ENCODE assay signal across 16 cellular contexts in the genomic region with DNA sequence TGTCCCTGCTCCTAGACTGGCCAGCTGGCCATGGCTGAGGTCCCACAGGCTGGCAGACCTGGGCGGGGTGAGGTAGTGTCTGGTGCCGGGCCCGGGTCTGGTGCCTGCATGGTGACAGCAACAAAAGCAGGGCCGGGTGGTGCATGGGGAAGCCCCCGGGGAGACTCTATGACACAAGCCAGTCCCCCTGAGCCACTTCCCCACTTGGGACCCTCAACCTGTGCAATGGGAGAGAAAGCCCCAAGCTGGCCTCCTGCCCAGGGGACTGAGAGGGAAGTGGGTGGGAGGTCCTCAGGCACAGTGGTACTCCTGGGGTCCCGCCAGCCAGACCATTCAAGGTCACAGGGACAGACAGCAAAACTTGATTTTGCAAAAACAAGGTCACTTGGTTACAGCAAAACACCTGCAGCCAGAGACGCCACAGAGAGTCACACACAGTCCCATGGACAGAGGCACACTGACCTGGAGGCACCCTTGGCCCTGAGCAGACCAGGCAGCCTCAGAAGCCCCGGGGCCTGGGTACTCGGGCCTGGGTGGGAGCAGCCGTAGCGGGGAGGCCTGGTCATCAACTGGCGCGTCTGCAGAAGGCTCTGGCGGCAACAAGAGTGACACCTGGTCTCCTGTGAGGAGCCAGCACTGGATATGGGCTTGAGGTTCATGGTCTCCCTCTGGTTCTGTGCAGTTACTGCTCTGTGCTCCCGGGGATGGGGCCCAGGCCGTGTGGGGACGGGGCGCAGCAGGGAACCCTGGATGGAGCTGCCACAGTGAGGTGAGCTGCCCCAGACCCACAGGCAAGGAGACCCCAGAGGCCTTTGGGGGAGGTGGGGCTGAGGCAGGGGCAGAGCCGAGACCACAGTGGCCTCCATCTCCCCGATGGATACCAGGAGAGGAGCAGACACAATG.
DNase-seq lines count a peak whose midpoint lies in the region; ATAC-seq and TF ChIP-seq lines count a peak whose summit lies in the region.
"Had no signal": no experiment of that assay in that cellular context is flagged by ENCODE, and none has a peak within 500 bp of the region (broad histone marks: within the 10 kb centered on the region; RNA-seq: fewer than 3 reads in every experiment).

No MANE protein-coding gene starts in this region.

- no peaks in the 10 kb centered on the region for H4K20me1 ChIP-seq in smooth muscle cell (ENCODE audit: low read depth)

- 82% methylated on average over 20 of the region's 20 CpGs for WGBS in right cardiac atrium
- 78 to 90% (median 80%) methylated on average over 19 to 20 of the region's 20 CpGs for WGBS in ovary, 3 donors
- WGBS in smooth muscle cell (ENCODE audit: low lambda C conversion rate), result 91% methylated on average over 20 of the region's 20 CpGs

- H3K4me3 ChIP-seq in BE2C (ENCODE audit: low read depth, low read length) (no peak overlapping the region), right cardiac atrium (ENCODE audit: low read length) (no peak overlapping the region), ovary (no peak overlapping the region), smooth muscle cell (no peak overlapping the region)
- H3K4me3 ChIP-seq: GM23248 had no signal

- no peak overlapping the region for H3K9ac ChIP-seq in smooth muscle cell (ENCODE audit: low read depth)
- H3K9ac ChIP-seq: GM23248 had no signal

- no peak for TF ChIP-seq POLR2A in ovary (IDR thresholded peaks at IDR 0.05)

- H3K4me3 Mint-ChIP-seq in chondrocyte (ENCODE audit: unreplicated experiment) (no peak overlapping the region), progenitor cell of endocrine pancreas (ENCODE audit: low read depth) (no peak overlapping the region)
- H3K4me3 Mint-ChIP-seq: activated naive CD8-positive, alpha-beta T cell treated with anti-CD3 and anti-CD28 coated beads for 36 hours; brain; CD4-positive, alpha-beta memory T cell; neural crest cell had no signal

- intact Hi-C loops in right cardiac atrium (cut with DNase I), result loop anchor here in 1 of 4 donors (10.0 kb wide), 1 partner anchor 65 kb away; no protein-coding TSS in a partner anchor
- intact Hi-C loops in ovary (cut with DNase I), result no loop called here

- H3K36me3 Mint-ChIP-seq in chondrocyte (ENCODE audit: low read depth) (peaks cover under 1% of the 10 kb centered on the region), progenitor cell of endocrine pancreas (ENCODE audit: insufficient read depth) (no peaks in the 10 kb centered on the region)
- H3K36me3 Mint-ChIP-seq: activated naive CD8-positive, alpha-beta T cell treated with anti-CD3 and anti-CD28 coated beads for 36 hours; brain; CD4-positive, alpha-beta memory T cell had no signal

- ATAC-seq in right cardiac atrium (peak; percentile 16 to 30), GM19035 (IDR thresholded peaks at IDR 0.05; ENCODE audit: unreplicated experiment) (no peak)

- H3K27ac ChIP-seq in right cardiac atrium (ENCODE audit: low read length) (peak overlapping the region; percentile 10), ovary (no peak overlapping the region), smooth muscle cell (ENCODE audit: low read depth) (no peak overlapping the region)
- H3K27ac ChIP-seq: GM23248 had no signal

- H2AFZ ChIP-seq in smooth muscle cell (ENCODE audit: low read depth), result no peak overlapping the region
- H2AFZ ChIP-seq: GM23248 had no signal

- no peaks in the 10 kb centered on the region for H3K79me2 ChIP-seq in smooth muscle cell (ENCODE audit: low read depth)

- no peak overlapping the region for H3K4me2 ChIP-seq in smooth muscle cell

- H3K9me3 Mint-ChIP-seq in chondrocyte (ENCODE audit: low read depth), result peaks cover 6% of the 10 kb centered on the region
- H3K9me3 Mint-ChIP-seq in progenitor cell of endocrine pancreas (ENCODE audit: low read depth), result peaks cover 3% of the 10 kb centered on the region
- H3K9me3 Mint-ChIP-seq: neural crest cell had no signal

- no peak for TF ChIP-seq CTCF in BE2C (IDR thresholded peaks at IDR 0.05; ENCODE audit: low read depth, low read length)
- no peak for TF ChIP-seq CTCF in chondrocyte (IDR thresholded peaks at IDR 0.05)
- no peak for TF ChIP-seq CTCF in ovary (IDR thresholded peaks at IDR 0.05)
- TF ChIP-seq CTCF in smooth muscle cell (IDR thresholded peaks at IDR 0.05; ENCODE audit: borderline replicate concordance, insufficient read depth, poor library complexity, severe bottlenecking), result no peak
- no peak for TF ChIP-seq CTCF in progenitor cell of endocrine pancreas (IDR thresholded peaks at IDR 0.05; ENCODE audit: unreplicated experiment)

- H3K27me3 ChIP-seq in BE2C (no peaks in the 10 kb centered on the region), right cardiac atrium (ENCODE audit: control insufficient read depth, insufficient read depth) (no peaks in the 10 kb centered on the region), ovary (no peaks in the 10 kb centered on the region), smooth muscle cell (ENCODE audit: low read depth) (no peaks in the 10 kb centered on the region)

- H3K36me3 ChIP-seq in BE2C (no peaks in the 10 kb centered on the region), ovary (no peaks in the 10 kb centered on the region), smooth muscle cell (ENCODE audit: low read depth) (no peaks in the 10 kb centered on the region)

- TF ChIP-seq EP300 in ovary (IDR thresholded peaks at IDR 0.05), result no peak

- H3K27ac Mint-ChIP-seq in chondrocyte (ENCODE audit: unreplicated experiment) (no peak overlapping the region), progenitor cell of endocrine pancreas (no peak overlapping the region)
- H3K27ac Mint-ChIP-seq: activated naive CD8-positive, alpha-beta T cell treated with anti-CD3 and anti-CD28 coated beads for 36 hours; brain; CD4-positive, alpha-beta memory T cell had no signal

- no peaks in the 10 kb centered on the region for H3K4me1 ChIP-seq in BE2C
- H3K4me1 ChIP-seq in right cardiac atrium (ENCODE audit: control insufficient read depth, insufficient read depth, low read length), result peaks cover 4% of the 10 kb centered on the region
- H3K4me1 ChIP-seq in ovary (ENCODE audit: insufficient read depth), result peaks cover 1% of the 10 kb centered on the region
- no peaks in the 10 kb centered on the region for H3K4me1 ChIP-seq in smooth muscle cell (ENCODE audit: low read depth)

- DNase-seq in BE2C (peak; percentile 11), chondrocyte (ENCODE audit: low spot score) (peak; percentile 92), right cardiac atrium (peak in 2 of 3 donors; percentile 61 to 66), ovary (peak in 3 of 5 donors; percentile 9 to 41 (median 25)), smooth muscle cell (lab: John Stamatoyannopoulos, UW; ENCODE audit: unreplicated experiment) (no peak), cortex of kidney (lab: John Stamatoyannopoulos, UW) (no peak), progenitor cell of endocrine pancreas (ENCODE audit: low spot score, unreplicated experiment) (no peak)
- DNase-seq: activated naive CD8-positive, alpha-beta T cell treated with anti-CD3 and anti-CD28 coated beads for 36 hours; CD4-positive, alpha-beta memory T cell; DMS153; NCI-H1436 treated with DMSO at 0.1 percent for 48 hours; NCI-H524 treated with DMSO at 0.1 percent for 48 hours had no signal

- H3K27me3 Mint-ChIP-seq in chondrocyte (ENCODE audit: low read depth), result no peaks in the 10 kb centered on the region
- no peaks in the 10 kb centered on the region for H3K27me3 Mint-ChIP-seq in progenitor cell of endocrine pancreas
- H3K27me3 Mint-ChIP-seq: activated naive CD8-positive, alpha-beta T cell treated with anti-CD3 and anti-CD28 coated beads for 36 hours; CD4-positive, alpha-beta memory T cell had no signal

- H3K4me1 Mint-ChIP-seq in chondrocyte (ENCODE audit: low read depth), result peaks cover 5% of the 10 kb centered on the region
- peaks cover 2% of the 10 kb centered on the region for H3K4me1 Mint-ChIP-seq in progenitor cell of endocrine pancreas (ENCODE audit: low read depth)
- H3K4me1 Mint-ChIP-seq: activated naive CD8-positive, alpha-beta T cell treated with anti-CD3 and anti-CD28 coated beads for 36 hours; brain; CD4-positive, alpha-beta memory T cell; neural crest cell had no signal

- no peaks in the 10 kb centered on the region for H3K9me3 ChIP-seq in BE2C
- H3K9me3 ChIP-seq in right cardiac atrium (ENCODE audit: control insufficient read depth, low read length), result no peaks in the 10 kb centered on the region
- no peaks in the 10 kb centered on the region for H3K9me3 ChIP-seq in ovary
- H3K9me3 ChIP-seq in smooth muscle cell (replicated peaks; ENCODE audit: low read depth), result no peaks in the 10 kb centered on the region

- no peaks in the 10 kb centered on the region for H3F3A ChIP-seq in smooth muscle cell (ENCODE audit: low read depth)

Comparison
In these comparisons a context has a peak if more than half of its experiments do, and no peak if none do; other contexts are left out.
1. DNase-seq: peak in BE2C (single experiment), chondrocyte (single experiment), right cardiac atrium (2 of 3) and ovary (3 of 5); none in smooth muscle cell (single experiment), cortex of kidney (single experiment) and progenitor cell of endocrine pancreas (single experiment).